1 cellular context compared by ENCODE assay signal in genomic region chr22:41530612-41531421, GRCh38.
TF ChIP-seq lines count a peak whose summit lies in the region.

No MANE protein-coding gene starts in this region.

TF ChIP-seq in H1, 55 proteins besides CTCF, POLR2A, EP300 and RAD21:
- TF ChIP-seq EGR1 (IDR thresholded peaks at IDR 0.05; ENCODE audit: borderline replicate concordance, low read depth, low read length): no peak
- no peak for TF ChIP-seq JUND (IDR thresholded peaks at IDR 0.05; ENCODE audit: low read length)
- no peak for TF ChIP-seq CEBPB (IDR thresholded peaks at IDR 0.05; ENCODE audit: low read depth, low read length)
- TF ChIP-seq ZNF274 (IDR thresholded peaks at IDR 0.05; ENCODE audit: borderline replicate concordance, extremely low read depth, low read length): no peak
- no peak for TF ChIP-seq ASH2L (IDR thresholded peaks at IDR 0.05; ENCODE audit: low read length)
- TF ChIP-seq SAP30 (IDR thresholded peaks at IDR 0.05; ENCODE audit: insufficient read depth, insufficient replicate concordance, low read length): no peak
- no peak for TF ChIP-seq MAX (IDR thresholded peaks at IDR 0.05)
- TF ChIP-seq NANOG (IDR thresholded peaks at IDR 0.05; ENCODE audit: insufficient read depth, low read depth, low read length, poor library complexity, severe bottlenecking): no peak
- no peak for TF ChIP-seq USF2 (IDR thresholded peaks at IDR 0.05; ENCODE audit: low read length)
- TF ChIP-seq ATF2 (IDR thresholded peaks at IDR 0.05; ENCODE audit: low read length): no peak
- TF ChIP-seq ATF3 (IDR thresholded peaks at IDR 0.05; ENCODE audit: insufficient read depth, low read depth, low read length): no peak
- TF ChIP-seq RBBP5 (IDR thresholded peaks at IDR 0.05; ENCODE audit: borderline replicate concordance, low read depth, low read length): no peak
